Comparison of ENCODE assay signal across 1 cellular context in genomic region chr6:69693749-69694148, GRCh38.
TF ChIP-seq lines count a peak whose summit lies in the region.

No MANE protein-coding gene starts in this region.

TF ChIP-seq in HepG2, 621 proteins besides CTCF, POLR2A, EP300 and RAD21 (continued from another document):
- TF ChIP-seq ZNF710 (CRISPR knock-in tag; IDR thresholded peaks at IDR 0.05; ENCODE audit: borderline replicate concordance), result no peak
TF ChIP-seq in HepG2: peak in this region for 0.
